Comparison of ENCODE assay signal across 8 cellular contexts in genomic region chr4:78057600-78058560, GRCh38. TPM values are rescaled to one million over a fixed set of nuclear protein-coding genes. Genes with fewer than 3 reads are reported as not detected.
DNase-seq lines count a peak whose midpoint lies in the region; ATAC-seq, FAIRE-seq and TF ChIP-seq lines count a peak whose summit lies in the region.

No MANE protein-coding gene starts in this region.

- POLR2A ChIA-PET in HEK293T (lab: Yijun Ruan, JAX): interaction anchor here (1.0 to 1.7 kb wide), 8 partner anchors 8 to 196 kb away, joined by 3 to 7 read pairs (median 4); partner anchors contain the start of gene MRPL1

- WGBS in small intestine, 3 donors: 0 to 1% (median 1%) methylated on average over 56 of the region's 56 CpGs

- H3K4me3 Mint-ChIP-seq in central memory CD8-positive, alpha-beta T cell: peak overlapping the region; percentile 76

- H3K27ac ChIP-seq in SJSA1: no peak overlapping the region
- peak overlapping the region; percentile 72 to 86 for H3K27ac ChIP-seq in kidney (ENCODE audit: low read depth in 2 of 2, low read length in 2 of 2)
- H3K27ac ChIP-seq in small intestine (ENCODE audit: low read depth in 1 of 2, low read length in 1 of 2): no peak overlapping the region

- H3K36me3 Mint-ChIP-seq in central memory CD8-positive, alpha-beta T cell (ENCODE audit: insufficient read depth): peaks cover 5% of the 10 kb centered on the region

- H3K9ac ChIP-seq in kidney (ENCODE audit: low read length in 2 of 2): peak overlapping the region; percentile 77 to 94

- H3K4me1 ChIP-seq in SJSA1 (replicated peaks) (peaks cover 24% of the 10 kb centered on the region), kidney (ENCODE audit: control insufficient read depth in 1 of 2, insufficient read depth in 1 of 2, low read depth in 1 of 2, low read length in 2 of 2) (peaks cover 0 to 5% of the 10 kb centered on the region in 2 donors), small intestine (ENCODE audit: control insufficient read depth in 2 of 2, insufficient read depth in 1 of 2, low read depth in 1 of 2, low read length in 1 of 2) (peaks cover 0 to 3% of the 10 kb centered on the region in 2 donors)

- H3K36me3 ChIP-seq in SJSA1: no peaks in the 10 kb centered on the region
- no peaks in the 10 kb centered on the region for H3K36me3 ChIP-seq in kidney (ENCODE audit: control insufficient read depth in 1 of 2, insufficient read depth in 2 of 2, low read length in 2 of 2)
- H3K36me3 ChIP-seq in small intestine (ENCODE audit: control insufficient read depth in 2 of 2, insufficient read depth in 2 of 2, low read length in 2 of 2): no peaks in the 10 kb centered on the region

- no peak for TF ChIP-seq CTCF in kidney (IDR thresholded peaks at IDR 0.05; ENCODE audit: borderline replicate concordance, extremely low read depth, insufficient read depth)

- intact Hi-C loops in kidney (cut with DNase I): no loop called here

- H3K9me3 ChIP-seq in SJSA1 (replicated peaks) (no peaks in the 10 kb centered on the region; the same call in 1 of the 2 replicates), kidney (ENCODE audit: control insufficient read depth in 1 of 2, low read length in 2 of 2) (no peaks in the 10 kb centered on the region), small intestine (ENCODE audit: control insufficient read depth, low read depth) (no peaks in the 10 kb centered on the region)

- peak overlapping the region; percentile 26 for H3K4me3 ChIP-seq in SJSA1
- peak overlapping the region; percentile 89 to 97 for H3K4me3 ChIP-seq in kidney (ENCODE audit: low read length in 2 of 2)
- peak overlapping the region in 1 of 2 donors; percentile 49 for H3K4me3 ChIP-seq in small intestine (ENCODE audit: low read depth in 1 of 2, low read length in 2 of 2)

- peaks cover 27% of the 10 kb centered on the region for H3K4me1 Mint-ChIP-seq in central memory CD8-positive, alpha-beta T cell

- peak; percentile 26 for ATAC-seq in central memory CD8-positive, alpha-beta T cell (replicated peaks; ENCODE audit: extremely low read depth, poor library complexity, severe bottlenecking)

- H3K27me3 ChIP-seq in SJSA1 (replicated peaks) (peaks cover 50% of the 10 kb centered on the region), small intestine (ENCODE audit: control insufficient read depth in 2 of 2, insufficient read depth in 2 of 2, low read length in 2 of 2) (peaks cover 0 to 10% of the 10 kb centered on the region in 2 donors)

- H3K9me3 Mint-ChIP-seq in central memory CD8-positive, alpha-beta T cell: no peaks in the 10 kb centered on the region

- DNase-seq in DMS79 (lab: John Stamatoyannopoulos, UW): peak; percentile 18
- DNase-seq in HEK293T (ENCODE audit: extremely low spot score): peak; percentile 30
- peak; percentile 34 to 43 for DNase-seq in SJSA1 (ENCODE audit: low read depth in 1 of 2, low spot score in 2 of 2)
- no peak for DNase-seq in central memory CD8-positive, alpha-beta T cell (ENCODE audit: low spot score in 2 of 2)
- DNase-seq in kidney: peak; percentile 84
- DNase-seq in small intestine: peak; percentile 39
- DNase-seq in DMS153 treated with DMSO at 0.1 percent for 48 hours (lab: John Stamatoyannopoulos, UW; ENCODE audit: unreplicated experiment): no peak
- DNase-seq in SIG-M5 (lab: John Stamatoyannopoulos, UW): no peak

- no peak for FAIRE-seq in kidney (lab: Jason Lieb, UNC)
- FAIRE-seq in small intestine (lab: Jason Lieb, UNC): no peak

- CTCF ChIA-PET in HEK293T (lab: Yijun Ruan, JAX): interaction anchor here (0.5 to 1.1 kb wide), 3 partner anchors 31 to 298 kb away, joined by 3 read pairs; no protein-coding TSS in a partner anchor

- peaks cover 91% of the 10 kb centered on the region for H3K27me3 Mint-ChIP-seq in central memory CD8-positive, alpha-beta T cell

- H3K27ac Mint-ChIP-seq in central memory CD8-positive, alpha-beta T cell (ENCODE audit: low read depth): no peak overlapping the region

TF ChIP-seq in HEK293T, 16 proteins besides CTCF, POLR2A, EP300 and RAD21:
- TF ChIP-seq HDGF (IDR thresholded peaks at IDR 0.05; ENCODE audit: borderline replicate concordance) (no peak), PKNOX1 (IDR thresholded peaks at IDR 0.05) (no peak), BHLHE40 (IDR thresholded peaks at IDR 0.05; ENCODE audit: borderline replicate concordance) (no peak), CTBP1 (IDR thresholded peaks at IDR 0.05; ENCODE audit: borderline replicate concordance) (peak; percentile 74), LEF1 (IDR thresholded peaks at IDR 0.05; ENCODE audit: borderline replicate concordance) (no peak), FOXM1 (IDR thresholded peaks at IDR 0.05; ENCODE audit: borderline replicate concordance) (no peak), ZNF384 (IDR thresholded peaks at IDR 0.05) (no peak)

RNA-seq across cellular contexts. Expression of gene FRAS1, which starts 0.8 kb away (rescaled TPM):
- total RNA-seq in SJSA1 (2014; rRNA removed; shearing (Covaris generic)): 0.19 and 0.21 TPM in 2 replicates
- 31.5 TPM for total RNA-seq in kidney
- polyA plus RNA-seq in kidney (ENCODE audit: insufficient read depth, low read depth, low replicate concordance) (6.5 TPM), small intestine (under 1 TPM in 1 of 3 donors, not detected in 2; 0.16 TPM)

Comparison
In these comparisons a context has a peak if more than half of its experiments do, and no peak if none do; other contexts are left out.
1. DNase-seq: peak in DMS79 (single experiment), HEK293T (single experiment), SJSA1 (2 of 2), kidney (single experiment) and small intestine (single experiment); none in central memory CD8-positive, alpha-beta T cell (0 of 2), DMS153 treated with DMSO at 0.1 percent for 48 hours (single experiment) and SIG-M5 (single experiment).
2. H3K27ac ChIP-seq: peak in kidney (2 of 2); none in SJSA1 (single experiment) and small intestine (0 of 2).
3. RNA of gene FRAS1, which starts 0.8 kb away (total RNA-seq): 31.5 TPM in kidney (single experiment); 0.19 to 0.21 TPM in SJSA1; every median in the first group is over 10 times any median in the second.